Comparison of ENCODE assay signal across 27 cellular contexts in genomic region chr13:31627097-31627496, GRCh38.
DNase-seq lines count a peak whose midpoint lies in the region; ATAC-seq and TF ChIP-seq lines count a peak whose summit lies in the region.
"Had no signal": no experiment of that assay in that cellular context is flagged by ENCODE, and none has a peak within 500 bp of the region (broad histone marks: within the 10 kb centered on the region; RNA-seq: fewer than 3 reads in every experiment).

No MANE protein-coding gene starts in this region.

- WGBS in endodermal cell (ENCODE audit: insufficient coverage in 1 of 2, insufficient read length in 1 of 2), 2 experiments, result 100% methylated on average over 1 of the region's 1 CpG; no CpG with 5 or more reads in 1 of the 2 experiments

- DNase-seq in HT1080 (ENCODE audit: low read depth) (peak; percentile 61), brain pericyte (ENCODE audit: low read depth, low spot score) (peak; percentile 6), hepatic stellate cell (ENCODE audit: low spot score) (peak; percentile 13), NK-92 (lab: John Stamatoyannopoulos, UW; ENCODE audit: unreplicated experiment) (no peak), NCI-H526 treated with DMSO at 0.1 percent for 48 hours (lab: John Stamatoyannopoulos, UW) (no peak), endodermal cell (no peak)
- DNase-seq: activated CD4-positive, alpha-beta T cell treated with anti-CD3 and anti-CD28 coated beads for 4 hours; activated naive CD4-positive, alpha-beta T cell; activated T-cell treated with anti-CD3 and anti-CD28 coated beads, Interleukin-2, amount 50 U/mL, for 48 hours; amniotic stem cell; central memory CD4-positive, alpha-beta T cell; COR-L47; DND-41; Karpas-422; naive B cell; NCI-H1694; NCI-H2171; NCI-H524 treated with DMSO at 0.1 percent for 48 hours; occipital lobe; spleen; stimulated activated CD4-positive, alpha-beta T cell treated with anti-CD3 and anti-CD28 coated beads, Interleukin-2, amount 100 ng/mL, for 48 hours; T-helper 17 cell had no signal

- H3K27ac Mint-ChIP-seq in endodermal cell, result no peak overlapping the region
- H3K27ac Mint-ChIP-seq: naive B cell; stimulated activated effector memory CD8-positive, alpha-beta T cell treated with anti-CD3 and anti-CD28 coated beads, Interleukin-12 subunit alpha, Interleukin-12 subunit beta, amount 100 ng/mL, for 72 hours; T-helper 17 cell had no signal

- H3K36me3 Mint-ChIP-seq in endodermal cell (ENCODE audit: low read depth), result peaks cover 10% of the 10 kb centered on the region
- H3K36me3 Mint-ChIP-seq: naive B cell; stimulated activated effector memory CD8-positive, alpha-beta T cell treated with anti-CD3 and anti-CD28 coated beads, Interleukin-12 subunit alpha, Interleukin-12 subunit beta, amount 100 ng/mL, for 72 hours had no signal

- H3K4me1 ChIP-seq in ACC112 (ENCODE audit: control insufficient read depth, insufficient read depth, low read length, unreplicated experiment) (peaks cover 56% of the 10 kb centered on the region), endodermal cell (ENCODE audit: control insufficient read depth, insufficient read depth, low read length) (no peaks in the 10 kb centered on the region)
- H3K4me1 ChIP-seq: spleen had no signal

- peaks cover 12% of the 10 kb centered on the region for H3K4me1 Mint-ChIP-seq in endodermal cell
- H3K4me1 Mint-ChIP-seq: naive B cell; stimulated activated effector memory CD8-positive, alpha-beta T cell treated with anti-CD3 and anti-CD28 coated beads, Interleukin-12 subunit alpha, Interleukin-12 subunit beta, amount 100 ng/mL, for 72 hours; T-helper 17 cell had no signal

- peaks cover 37% of the 10 kb centered on the region for H3K9me3 Mint-ChIP-seq in endodermal cell

- H3K36me3 ChIP-seq in ACC112 (ENCODE audit: insufficient read depth, low read length) (no peaks in the 10 kb centered on the region), endodermal cell (ENCODE audit: control insufficient read depth, insufficient read depth, low read length) (peaks cover 5% of the 10 kb centered on the region)
- H3K36me3 ChIP-seq: spleen had no signal

- H3K27me3 ChIP-seq in ACC112 (ENCODE audit: insufficient read depth, low read length) (no peaks in the 10 kb centered on the region), endodermal cell (ENCODE audit: control insufficient read depth, insufficient read depth, low read length, poor library complexity, severe bottlenecking) (no peaks in the 10 kb centered on the region)
- H3K27me3 ChIP-seq: hepatocyte, spleen had no signal

- peaks cover 18% of the 10 kb centered on the region for H3K9me3 ChIP-seq in endodermal cell (ENCODE audit: control insufficient read depth, low read length)
- H3K9me3 ChIP-seq: spleen had no signal

- no peak overlapping the region for H3K4me3 Mint-ChIP-seq in endodermal cell
- H3K4me3 Mint-ChIP-seq: naive B cell; stimulated activated effector memory CD8-positive, alpha-beta T cell treated with anti-CD3 and anti-CD28 coated beads, Interleukin-12 subunit alpha, Interleukin-12 subunit beta, amount 100 ng/mL, for 72 hours; T-helper 17 cell had no signal

- H3K9ac ChIP-seq in endodermal cell (ENCODE audit: extremely low read depth, low read length, poor library complexity, severe bottlenecking), result no peak overlapping the region

- H2AFZ ChIP-seq in ACC112 (ENCODE audit: low read length, unreplicated experiment), result no peak overlapping the region
- H2AFZ ChIP-seq: hepatocyte had no signal

- no peak for TF ChIP-seq CTCF in endodermal cell (conservative IDR thresholded peaks at IDR 0.05)

- H3K27me3 Mint-ChIP-seq in endodermal cell (ENCODE audit: insufficient read depth), result no peaks in the 10 kb centered on the region

- ATAC-seq in GM18870 (IDR thresholded peaks at IDR 0.05; ENCODE audit: unreplicated experiment), result no peak
- ATAC-seq: left lobe of liver; stimulated activated effector memory CD8-positive, alpha-beta T cell treated with anti-CD3 and anti-CD28 coated beads, Interleukin-12 subunit alpha, Interleukin-12 subunit beta, amount 100 ng/mL, for 72 hours; T-helper 17 cell had no signal

- H3K79me2 ChIP-seq in ACC112 (ENCODE audit: control insufficient read depth, insufficient read depth, low read length, unreplicated experiment), result no peaks in the 10 kb centered on the region
- H3K79me2 ChIP-seq: hepatocyte had no signal

- peak overlapping the region; percentile 34 for H3K27ac ChIP-seq in ACC112 (ENCODE audit: low read depth, low read length)
- no peak overlapping the region for H3K27ac ChIP-seq in endodermal cell (ENCODE audit: low read depth, low read length)
- H3K27ac ChIP-seq: hepatocyte, spleen had no signal

- H3K4me3 ChIP-seq in ACC112 (ENCODE audit: low read depth, low read length) (peak overlapping the region; percentile 6; the same call in 1 of the 2 replicates), endodermal cell (ENCODE audit: low read length) (no peak overlapping the region)
- H3K4me3 ChIP-seq: hepatocyte, spleen had no signal

Comparison
In these comparisons a context has a peak if more than half of its experiments do, and no peak if none do; other contexts are left out.
1. DNase-seq: peak in HT1080 (single experiment), brain pericyte (single experiment) and hepatic stellate cell (single experiment); none in NK-92 (single experiment), NCI-H526 treated with DMSO at 0.1 percent for 48 hours (single experiment) and endodermal cell (single experiment).